ENCODE assay signal across 28 cellular contexts in genomic region chr6:132948889-132949288, GRCh38.
"Had no signal": no experiment of that assay in that cellular context is flagged by ENCODE, and none has a peak within 500 bp of the region (broad histone marks: within the 10 kb centered on the region; RNA-seq: fewer than 3 reads in every experiment).

No MANE protein-coding gene starts in this region.

- H3K9me3 ChIP-seq: left lung, pancreas, prostate gland, sigmoid colon, spleen, tibial nerve, uterus had no signal

- H3K4me3 ChIP-seq: left lung, lung, pancreas, prostate gland, sigmoid colon, spleen, tibial nerve, uterus had no signal

- H3K9me3 Mint-ChIP-seq: immature natural killer cell; naive thymus-derived CD8-positive, alpha-beta T cell; nephron; neural crest cell; stimulated activated effector memory CD8-positive, alpha-beta T cell treated with anti-CD3 and anti-CD28 coated beads, Interleukin-12 subunit alpha, Interleukin-12 subunit beta, amount 100 ng/mL, for 72 hours; stimulated activated naive CD8-positive, alpha-beta T cell treated with anti-CD3 and anti-CD28 coated beads, Interleukin-15, amount 100 ng/mL, for 72 hours; type B pancreatic cell had no signal

- H3K4me1 ChIP-seq: left lung, pancreas, prostate gland, sigmoid colon, spleen, tibial nerve, uterus had no signal

- H3K27ac ChIP-seq: left lung, pancreas, prostate gland, sigmoid colon, spleen, tibial nerve, uterus had no signal

- FAIRE-seq: islet of Langerhans, kidney, pancreas, small intestine had no signal

- H3K27me3 ChIP-seq: pancreas, sigmoid colon, tibial nerve, uterus had no signal

- H3K27ac Mint-ChIP-seq: immature natural killer cell; naive thymus-derived CD8-positive, alpha-beta T cell; stimulated activated effector memory CD8-positive, alpha-beta T cell treated with anti-CD3 and anti-CD28 coated beads, Interleukin-12 subunit alpha, Interleukin-12 subunit beta, amount 100 ng/mL, for 72 hours; stimulated activated naive CD8-positive, alpha-beta T cell treated with anti-CD3 and anti-CD28 coated beads, Interleukin-15, amount 100 ng/mL, for 72 hours; type B pancreatic cell had no signal

- H3K36me3 ChIP-seq: left lung, pancreas, prostate gland, sigmoid colon, spleen, tibial nerve, uterus had no signal

- DNase-seq: hypothalamus; immature natural killer cell; kidney; left colon; left lung; midbrain; naive thymus-derived CD8-positive, alpha-beta T cell; nucleus accumbens; pancreas; posterior cingulate gyrus; retina; right cardiac atrium; sigmoid colon; small intestine; spleen; stimulated activated CD4-positive, alpha-beta T cell treated with anti-CD3 and anti-CD28 coated beads, Interleukin-4, amount 100 ng/mL, for 24 hours; stimulated activated naive CD4-positive, alpha-beta T cell treated with Interleukin-2 at 50 U/mL for 16 hours; stimulated activated naive CD8-positive, alpha-beta T cell treated with anti-CD3 and anti-CD28 coated beads, Interleukin-15, amount 100 ng/mL, for 72 hours; substantia nigra; uterus had no signal

- H3K4me3 Mint-ChIP-seq: immature natural killer cell; naive thymus-derived CD8-positive, alpha-beta T cell; nephron; neural crest cell; stimulated activated effector memory CD8-positive, alpha-beta T cell treated with anti-CD3 and anti-CD28 coated beads, Interleukin-12 subunit alpha, Interleukin-12 subunit beta, amount 100 ng/mL, for 72 hours; stimulated activated naive CD8-positive, alpha-beta T cell treated with anti-CD3 and anti-CD28 coated beads, Interleukin-15, amount 100 ng/mL, for 72 hours; type B pancreatic cell had no signal

- H3K4me1 Mint-ChIP-seq: immature natural killer cell; naive thymus-derived CD8-positive, alpha-beta T cell; neural crest cell; stimulated activated effector memory CD8-positive, alpha-beta T cell treated with anti-CD3 and anti-CD28 coated beads, Interleukin-12 subunit alpha, Interleukin-12 subunit beta, amount 100 ng/mL, for 72 hours; stimulated activated naive CD8-positive, alpha-beta T cell treated with anti-CD3 and anti-CD28 coated beads, Interleukin-15, amount 100 ng/mL, for 72 hours had no signal

- H3K36me3 Mint-ChIP-seq: immature natural killer cell; naive thymus-derived CD8-positive, alpha-beta T cell; stimulated activated effector memory CD8-positive, alpha-beta T cell treated with anti-CD3 and anti-CD28 coated beads, Interleukin-12 subunit alpha, Interleukin-12 subunit beta, amount 100 ng/mL, for 72 hours; type B pancreatic cell had no signal

- ATAC-seq: left colon; left lung; naive thymus-derived CD8-positive, alpha-beta T cell; pancreas; right cardiac atrium; stimulated activated effector memory CD8-positive, alpha-beta T cell treated with anti-CD3 and anti-CD28 coated beads, Interleukin-12 subunit alpha, Interleukin-12 subunit beta, amount 100 ng/mL, for 72 hours; stimulated activated naive CD8-positive, alpha-beta T cell treated with anti-CD3 and anti-CD28 coated beads, Interleukin-15, amount 100 ng/mL, for 72 hours had no signal
